Comparison of ENCODE assay signal across 1 cellular context in genomic region chr22:40703174-40703573, GRCh38.
TF ChIP-seq lines count a peak whose summit lies in the region.

No MANE protein-coding gene starts in this region.

TF ChIP-seq in H1, 55 proteins besides CTCF, POLR2A, EP300 and RAD21:
- no peak for TF ChIP-seq E2F6 (IDR thresholded peaks at IDR 0.05)
- TF ChIP-seq SRF (IDR thresholded peaks at IDR 0.05; ENCODE audit: low read depth, low read length), result no peak
- TF ChIP-seq ATF2 (IDR thresholded peaks at IDR 0.05; ENCODE audit: low read length), result no peak
- no peak for TF ChIP-seq CREB1 (IDR thresholded peaks at IDR 0.05)
- no peak for TF ChIP-seq TAF7 (optimal IDR thresholded peaks at IDR 0.05; ENCODE audit: borderline replicate concordance, low read depth, low read length)
- TF ChIP-seq RXRA (IDR thresholded peaks at IDR 0.05; ENCODE audit: insufficient read depth, low read depth, low read length), result no peak
- no peak for TF ChIP-seq JUND (IDR thresholded peaks at IDR 0.05; ENCODE audit: low read length)
- TF ChIP-seq USF2 (IDR thresholded peaks at IDR 0.05; ENCODE audit: low read length), result no peak
- no peak for TF ChIP-seq PHF8 (conservative IDR thresholded peaks at IDR 0.05; ENCODE audit: low read depth, low read length)
- TF ChIP-seq MAX (IDR thresholded peaks at IDR 0.05), result no peak
- no peak for TF ChIP-seq CEBPB (IDR thresholded peaks at IDR 0.05; ENCODE audit: low read depth, low read length)
- no peak for TF ChIP-seq SP4 (IDR thresholded peaks at IDR 0.05; ENCODE audit: low read length)
- no peak for TF ChIP-seq ATF3 (IDR thresholded peaks at IDR 0.05; ENCODE audit: insufficient read depth, low read depth, low read length)
- TF ChIP-seq SAP30 (IDR thresholded peaks at IDR 0.05; ENCODE audit: insufficient read depth, insufficient replicate concordance, low read length), result no peak
- no peak for TF ChIP-seq CHD2 (IDR thresholded peaks at IDR 0.05; ENCODE audit: low read length)
- no peak for TF ChIP-seq GABPA (IDR thresholded peaks at IDR 0.05; ENCODE audit: borderline replicate concordance, insufficient read depth, low read length)
- TF ChIP-seq BRCA1 (IDR thresholded peaks at IDR 0.05; ENCODE audit: low read depth, low read length), result no peak
- TF ChIP-seq SIN3A (conservative IDR thresholded peaks at IDR 0.05 in 1 of 2, IDR thresholded peaks at IDR 0.05 in 1 of 2; ENCODE audit: low read depth in 1 of 2, low read length in 2 of 2), result no peak
- TF ChIP-seq BCL11A (IDR thresholded peaks at IDR 0.05; ENCODE audit: low read depth in 2 of 2, low read length in 2 of 2), result no peak
- no peak for TF ChIP-seq CTBP2 (IDR thresholded peaks at IDR 0.05; ENCODE audit: borderline replicate concordance, insufficient read depth, insufficient read length, low read length)
